In genomic region chr7:123030631-123031030, GRCh38 we compare ENCODE assay signal across 35 cellular contexts. TPM values are rescaled to one million over a fixed set of nuclear protein-coding genes. Genes with fewer than 3 reads are reported as not detected.
"Had no signal": no experiment of that assay in that cellular context is flagged by ENCODE, and none has a peak within 500 bp of the region (broad histone marks: within the 10 kb centered on the region; RNA-seq: fewer than 3 reads in every experiment).

No MANE protein-coding gene starts in this region.

- H3K27me3 ChIP-seq: adrenal gland, body of pancreas, brain microvascular endothelial cell, breast epithelium, cardiac muscle cell had no signal

- H3K9me3 ChIP-seq: adrenal gland, body of pancreas, breast epithelium had no signal

- DNase-seq: activated B cell treated with CpG ODN at 0.5 μM for 24 hours; activated CD4-positive, alpha-beta memory T cell treated with anti-CD3 and anti-CD28 coated beads, Interleukin-2, amount 10 ng/mL, durations not matched to agents 7 days and 5 days; activated CD4-positive, alpha-beta T cell treated with anti-CD3 and anti-CD28 coated beads for 4 hours; activated CD4-positive, alpha-beta T cell treated with anti-CD3 and anti-CD28 coated beads, Interleukin-2, amount 10 ng/mL, durations not matched to agents 7 days and 5 days; activated CD4-positive, alpha-beta T cell treated with anti-CD3 and anti-CD28 coated beads, Interleukin-2, amount 50 U/mL, for 48 hours; activated CD4-positive, CD25-positive, alpha-beta regulatory T cell treated with anti-CD3 and anti-CD28 coated beads, Interleukin-2, amount 50 U/mL, for 72 hours; activated CD8-positive, alpha-beta memory T cell treated with anti-CD3 and anti-CD28 coated beads for 24 hours; activated CD8-positive, alpha-beta memory T cell treated with anti-CD3 and anti-CD28 coated beads, Interleukin-2, amount 10 ng/mL, durations not matched to agents 7 days and 5 days; activated CD8-positive, alpha-beta memory T cell treated with anti-CD3 and anti-CD28 coated beads, Interleukin-2, amount 50 U/mL, for 48 hours; activated CD8-positive, alpha-beta T cell treated with anti-CD3 and anti-CD28 coated beads, Interleukin-2, amount 10 ng/mL, durations not matched to agents 7 days and 5 days; activated effector memory CD4-positive, alpha-beta T cell treated with Interleukin-2 at 50 U/mL for 16 hours; activated gamma-delta T cell treated with Interleukin-2 at 50 U/mL for 16 hours; activated naive CD4-positive, alpha-beta T cell; activated naive CD4-positive, alpha-beta T cell treated with anti-CD3 and anti-CD28 coated beads for 36 hours; activated naive CD4-positive, alpha-beta T cell treated with anti-CD3 and anti-CD28 coated beads, Interleukin-2, amount 50 U/mL, for 16 hours; activated naive CD8-positive, alpha-beta T cell treated with anti-CD3 and anti-CD28 coated beads for 36 hours; activated T-cell treated with anti-CD3 and anti-CD28 coated beads, Interleukin-2, amount 50 U/mL, for 24 hours; activated T-cell treated with anti-CD3 and anti-CD28 coated beads, Interleukin-2, amount 50 U/mL, for 48 hours; adrenal gland; amniotic stem cell; aorta; body of pancreas; brain microvascular endothelial cell; caudate nucleus; cerebellar nuclear complex; T-helper 1 cell; T-helper 2 cell; T-helper 9 cell had no signal

- H3K4me3 ChIP-seq: adrenal gland, body of pancreas, breast epithelium, cardiac muscle cell had no signal

- ATAC-seq: activated CD8-positive, alpha-beta memory T cell treated with anti-CD3 and anti-CD28 coated beads, Interleukin-2, amount 10 ng/mL, durations not matched to agents 7 days and 5 days; activated CD8-positive, alpha-beta T cell treated with anti-CD3 and anti-CD28 coated beads, Interleukin-2, amount 10 ng/mL, durations not matched to agents 7 days and 5 days; activated naive CD4-positive, alpha-beta T cell treated with anti-CD3 and anti-CD28 coated beads, Interleukin-2, amount 50 U/mL, for 72 hours; body of pancreas had no signal

- H3K4me1 ChIP-seq: adrenal gland, body of pancreas, breast epithelium had no signal

- H3K36me3 ChIP-seq: adrenal gland, brain microvascular endothelial cell, breast epithelium, cardiac muscle cell had no signal

- H3K27ac ChIP-seq: adrenal gland, body of pancreas, brain microvascular endothelial cell, breast epithelium, cardiac muscle cell, VCaP had no signal

RNA-seq across cellular contexts. Expression of gene TAS2R16, which starts 35.1 kb away (rescaled TPM):
- total RNA-seq: activated B cell treated with CpG ODN at 0.5 μM for 24 hours; activated CD4-positive, alpha-beta memory T cell treated with anti-CD3 and anti-CD28 coated beads, Interleukin-2, amount 10 ng/mL, durations not matched to agents 7 days and 5 days; activated CD4-positive, alpha-beta T cell treated with anti-CD3 and anti-CD28 coated beads, Interleukin-2, amount 10 ng/mL, durations not matched to agents 7 days and 5 days; activated CD8-positive, alpha-beta memory T cell treated with anti-CD3 and anti-CD28 coated beads, Interleukin-2, amount 10 ng/mL, durations not matched to agents 7 days and 5 days; activated CD8-positive, alpha-beta T cell treated with anti-CD3 and anti-CD28 coated beads, Interleukin-2, amount 10 ng/mL, durations not matched to agents 7 days and 5 days; activated naive CD4-positive, alpha-beta T cell treated with anti-CD3 and anti-CD28 coated beads for 36 hours; activated naive CD4-positive, alpha-beta T cell treated with anti-CD3 and anti-CD28 coated beads, Interleukin-2, amount 50 U/mL, for 72 hours; activated naive CD8-positive, alpha-beta T cell treated with anti-CD3 and anti-CD28 coated beads for 36 hours; activated T-helper 2 cell treated with anti-CD3 and anti-CD28 coated beads, Interferon-gamma antibody, Interleukin-2, Interleukin-4, amounts not matched to agents 10 μg/mL and 5 μg/mL and 100 μg/mL, durations not matched to agents 14 hours and 24 hours and 36 hours; adrenal gland; aorta; astrocyte; body of pancreas; breast epithelium; cardiac muscle cell; chondrocyte had no signal
- polyA plus RNA-seq: adrenal gland, aorta, cardiac muscle cell had no signal
